Comparison of ENCODE assay signal across 10 cellular contexts in the genomic region with DNA sequence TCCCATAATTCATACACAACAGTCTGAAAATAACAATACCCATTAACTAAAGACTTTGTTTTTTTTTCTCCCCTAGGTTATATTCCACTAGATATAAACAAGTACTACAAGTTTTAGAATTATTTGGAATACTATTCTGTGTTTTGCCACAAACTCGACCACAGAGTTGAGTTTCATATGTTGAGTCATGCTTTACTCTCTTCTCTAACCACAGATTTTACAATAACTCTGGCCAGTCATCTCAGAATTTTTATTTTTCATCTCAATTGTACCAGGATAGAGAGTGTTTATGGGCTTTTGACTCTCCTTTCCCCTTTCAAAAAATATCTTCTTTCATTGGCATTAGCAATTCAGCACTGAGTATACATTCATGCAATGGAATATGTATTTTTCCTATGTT.
A peak's percentile ranks its signal among the peaks of the same experiment; 100 is the strongest.
DNase-seq lines count a peak whose midpoint lies in the region; ATAC-seq and TF ChIP-seq lines count a peak whose summit lies in the region.
"Had no signal": no experiment of that assay in that cellular context is flagged by ENCODE, and none has a peak within 500 bp of the region (broad histone marks: within the 10 kb centered on the region; RNA-seq: fewer than 3 reads in every experiment).

No MANE protein-coding gene starts in this region.

- TF ChIP-seq CTCF in HFFc6 (IDR thresholded peaks at IDR 0.05): no peak
- no peak for TF ChIP-seq CTCF in foreskin keratinocyte (conservative IDR thresholded peaks at IDR 0.05)
- TF ChIP-seq CTCF in gastrocnemius medialis (IDR thresholded peaks at IDR 0.05 in 4 of 5, conservative IDR thresholded peaks at IDR 0.05 in 1 of 5): no peak

- intact Hi-C loops in gastrocnemius medialis (cut with DNase I; ENCODE audit: low total_unique reads): no loop called here
- intact Hi-C loops in sciatic nerve (cut with DNase I): no loop called here

- in situ Hi-C loops in gastrocnemius medialis (cut with MboI; ENCODE audit: low sequenced_read_pairs in 4 of 4): no loop called here

- no peak overlapping the region for H3K4me3 Mint-ChIP-seq in HFFc6
- H3K4me3 Mint-ChIP-seq: T-helper 1 cell treated with Interleukin-12 subunit alpha and Interleukin-12 subunit beta and Interleukin-4 antibody, amounts not matched to agents 30 μg/mL and 1 μg/mL, for 36 hours had no signal

- H3K36me3 ChIP-seq in gastrocnemius medialis: no peaks in the 10 kb centered on the region

- H3K36me3 Mint-ChIP-seq in HFFc6 (ENCODE audit: low read depth): no peaks in the 10 kb centered on the region

- H3K27ac ChIP-seq in foreskin keratinocyte (peak overlapping the region; percentile 56), gastrocnemius medialis (no peak overlapping the region)

- peak; percentile 74 for DNase-seq in HFFc6
- peak; percentile 41 for DNase-seq in HS-5 (ENCODE audit: low read depth)
- DNase-seq in foreskin keratinocyte: peak in 1 of 2 donors; percentile 81
- DNase-seq in gastrocnemius medialis: no peak
- no peak for DNase-seq in sciatic nerve (ENCODE audit: low spot score)
- DNase-seq in DMS 273 (lab: John Stamatoyannopoulos, UW; ENCODE audit: unreplicated experiment): no peak
- DNase-seq: amygdala had no signal

- no peaks in the 10 kb centered on the region for H3K9me3 ChIP-seq in gastrocnemius medialis

- H3K4me1 ChIP-seq in foreskin keratinocyte: peaks cover 5% of the 10 kb centered on the region
- H3K4me1 ChIP-seq in gastrocnemius medialis: no peaks in the 10 kb centered on the region

- H3K27me3 ChIP-seq in foreskin keratinocyte (peaks cover 15% of the 10 kb centered on the region), gastrocnemius medialis (no peaks in the 10 kb centered on the region)

- ATAC-seq in GM18511 (IDR thresholded peaks at IDR 0.05; ENCODE audit: unreplicated experiment): peak; percentile 90
- ATAC-seq in foreskin keratinocyte: peak; percentile 97
- ATAC-seq in gastrocnemius medialis: no peak
- ATAC-seq in sciatic nerve: no peak
- ATAC-seq in GM19023 (IDR thresholded peaks at IDR 0.05; ENCODE audit: unreplicated experiment): no peak

- no peak overlapping the region for H3K4me3 ChIP-seq in gastrocnemius medialis

- TF ChIP-seq POLR2A in gastrocnemius medialis (IDR thresholded peaks at IDR 0.05): no peak

- peaks cover 29% of the 10 kb centered on the region for H3K4me1 Mint-ChIP-seq in HFFc6 (ENCODE audit: low read depth)

- no peaks in the 10 kb centered on the region for H3K27me3 Mint-ChIP-seq in HFFc6 (ENCODE audit: insufficient read depth)

- H3K27ac Mint-ChIP-seq in HFFc6: peak overlapping the region; percentile 52
- H3K27ac Mint-ChIP-seq: T-helper 1 cell treated with Interleukin-12 subunit alpha and Interleukin-12 subunit beta and Interleukin-4 antibody, amounts not matched to agents 30 μg/mL and 1 μg/mL, for 36 hours had no signal

- H3K9me3 Mint-ChIP-seq in HFFc6: no peaks in the 10 kb centered on the region
- H3K9me3 Mint-ChIP-seq: T-helper 1 cell treated with Interleukin-12 subunit alpha and Interleukin-12 subunit beta and Interleukin-4 antibody, amounts not matched to agents 30 μg/mL and 1 μg/mL, for 36 hours had no signal

Comparison
In these comparisons a context has a peak if more than half of its experiments do, and no peak if none do; other contexts are left out.
1. ATAC-seq: peak in GM18511 (single experiment) and foreskin keratinocyte (single experiment); none in gastrocnemius medialis (0 of 2), sciatic nerve (single experiment) and GM19023 (single experiment).
2. DNase-seq: peak in HFFc6 (single experiment) and HS-5 (single experiment); none in gastrocnemius medialis (0 of 2), sciatic nerve (single experiment) and DMS 273 (single experiment).